15 cellular contexts compared by ENCODE assay signal in the genomic region with DNA sequence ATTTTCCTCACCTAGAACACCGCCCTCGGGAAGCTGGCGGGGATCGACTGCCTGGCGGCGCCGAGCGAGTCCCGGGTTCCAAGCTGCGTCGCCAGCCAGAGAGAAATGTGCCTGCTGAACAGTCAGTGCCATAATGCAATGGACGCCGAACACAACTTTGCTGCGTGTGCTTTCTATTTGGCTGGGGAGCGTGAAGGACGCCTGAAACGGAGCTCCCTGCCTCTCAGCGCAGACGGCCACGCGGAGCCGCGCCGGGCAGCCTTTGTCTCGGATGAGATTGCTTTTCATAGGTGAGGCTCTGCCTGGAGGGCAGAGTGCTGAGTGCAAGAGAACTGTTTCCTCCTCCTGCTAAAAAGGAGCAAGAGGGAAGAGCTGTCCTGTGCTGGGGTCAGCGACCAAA.
DNase-seq lines count a peak whose midpoint lies in the region; ATAC-seq, FAIRE-seq and TF ChIP-seq lines count a peak whose summit lies in the region.
"Had no signal": no experiment of that assay in that cellular context is flagged by ENCODE, and none has a peak within 500 bp of the region (broad histone marks: within the 10 kb centered on the region; RNA-seq: fewer than 3 reads in every experiment).

No MANE protein-coding gene starts in this region.

- no peak for ATAC-seq in stimulated activated effector memory CD8-positive, alpha-beta T cell treated with anti-CD3 and anti-CD28 coated beads, Interleukin-12 subunit alpha, Interleukin-12 subunit beta, amount 100 ng/mL, for 72 hours
- no peak for ATAC-seq in GM21825 (IDR thresholded peaks at IDR 0.05; ENCODE audit: unreplicated experiment)

- H3K4me1 Mint-ChIP-seq in stimulated activated effector memory CD8-positive, alpha-beta T cell treated with anti-CD3 and anti-CD28 coated beads, Interleukin-12 subunit alpha, Interleukin-12 subunit beta, amount 100 ng/mL, for 72 hours: peaks cover 16% of the 10 kb centered on the region

- no peak for FAIRE-seq in GM12892 (lab: Jason Lieb, UNC)

- peak overlapping the region; percentile 34 for H3K27ac Mint-ChIP-seq in stimulated activated effector memory CD8-positive, alpha-beta T cell treated with anti-CD3 and anti-CD28 coated beads, Interleukin-12 subunit alpha, Interleukin-12 subunit beta, amount 100 ng/mL, for 72 hours

- peak; percentile 3 for DNase-seq in NCI-H1436 (lab: John Stamatoyannopoulos, UW)
- DNase-seq in NCI-H1436 treated with DMSO at 0.1 percent for 48 hours (lab: John Stamatoyannopoulos, UW): no peak
- peak; percentile 78 for DNase-seq in NCI-H69 (lab: John Stamatoyannopoulos, UW)
- peak; percentile 2 for DNase-seq in iris pigment epithelial cell (ENCODE audit: low read depth)
- no peak for DNase-seq in stimulated activated effector memory CD8-positive, alpha-beta T cell treated with anti-CD3 and anti-CD28 coated beads, Interleukin-12 subunit alpha, Interleukin-12 subunit beta, amount 100 ng/mL, for 72 hours (ENCODE audit: low spot score in 2 of 2)
- no peak for DNase-seq in GM13977 (ENCODE audit: low spot score)
- no peak for DNase-seq in GM12892 (ENCODE audit: insufficient read length)
- DNase-seq: activated CD4-positive, alpha-beta T cell treated with anti-CD3 and anti-CD28 coated beads, Interleukin-2, amount 50 U/mL, for 48 hours; activated T-cell treated with anti-CD3 and anti-CD28 coated beads for 4 hours; NCI-H1048; occipital lobe; SJCRH30; stimulated activated CD4-positive, alpha-beta T cell treated with anti-CD3 and anti-CD28 coated beads, Interleukin-2, amount 100 ng/mL, for 48 hours; WERI-Rb-1 had no signal

- no peak overlapping the region for H3K4me3 Mint-ChIP-seq in stimulated activated effector memory CD8-positive, alpha-beta T cell treated with anti-CD3 and anti-CD28 coated beads, Interleukin-12 subunit alpha, Interleukin-12 subunit beta, amount 100 ng/mL, for 72 hours

- in situ Hi-C loops in GM13977 (cut with MboI; ENCODE audit: low pct_unique_long_range_greater_than_20kb, low sequenced_read_pairs, unreplicated experiment): no loop called here

- H3K36me3 Mint-ChIP-seq in stimulated activated effector memory CD8-positive, alpha-beta T cell treated with anti-CD3 and anti-CD28 coated beads, Interleukin-12 subunit alpha, Interleukin-12 subunit beta, amount 100 ng/mL, for 72 hours: no peaks in the 10 kb centered on the region

- no peak for TF ChIP-seq POLR2A in GM12892 (IDR thresholded peaks at IDR 0.05; ENCODE audit: low read depth, low read length)

- no peak for TF ChIP-seq CTCF in GM13977 (IDR thresholded peaks at IDR 0.05; ENCODE audit: extremely low read depth, insufficient read depth, missing control alignments)

- no peaks in the 10 kb centered on the region for H3K9me3 Mint-ChIP-seq in stimulated activated effector memory CD8-positive, alpha-beta T cell treated with anti-CD3 and anti-CD28 coated beads, Interleukin-12 subunit alpha, Interleukin-12 subunit beta, amount 100 ng/mL, for 72 hours

Comparison
In these comparisons a context has a peak if more than half of its experiments do, and no peak if none do; other contexts are left out.
1. DNase-seq: peak in NCI-H1436 (single experiment), NCI-H69 (single experiment) and iris pigment epithelial cell (single experiment); none in NCI-H1436 treated with DMSO at 0.1 percent for 48 hours (single experiment), stimulated activated effector memory CD8-positive, alpha-beta T cell treated with anti-CD3 and anti-CD28 coated beads, Interleukin-12 subunit alpha, Interleukin-12 subunit beta, amount 100 ng/mL, for 72 hours (0 of 2), GM13977 (single experiment) and GM12892 (single experiment).